Comparison of ENCODE assay signal across 9 cellular contexts in genomic region chr4:163492951-163493504, GRCh38. TPM values are rescaled to one million over a fixed set of nuclear protein-coding genes. Genes with fewer than 3 reads are reported as not detected.
DNase-seq lines count a peak whose midpoint lies in the region; ATAC-seq and TF ChIP-seq lines count a peak whose summit lies in the region.
"Had no signal": no experiment of that assay in that cellular context is flagged by ENCODE, and none has a peak within 500 bp of the region (broad histone marks: within the 10 kb centered on the region; RNA-seq: fewer than 3 reads in every experiment).

No MANE protein-coding gene starts in this region.

- peaks cover 25% of the 10 kb centered on the region for H3K4me1 Mint-ChIP-seq in T-helper 1 cell treated with Interleukin-12 subunit alpha and Interleukin-12 subunit beta and Interleukin-4 antibody, amounts not matched to agents 30 μg/mL and 1 μg/mL, for 36 hours (ENCODE audit: low read depth)
- peaks cover 30% of the 10 kb centered on the region for H3K4me1 Mint-ChIP-seq in activated naive CD8-positive, alpha-beta T cell treated with anti-CD3 and anti-CD28 coated beads, Interleukin-2, amount 50 U/mL, for 24 hours
- H3K4me1 Mint-ChIP-seq in neural progenitor cell, result peaks cover 9% of the 10 kb centered on the region

- no peak overlapping the region for H3K9ac ChIP-seq in neural progenitor cell

- peaks cover 3% of the 10 kb centered on the region for H3K36me3 Mint-ChIP-seq in T-helper 1 cell treated with Interleukin-12 subunit alpha and Interleukin-12 subunit beta and Interleukin-4 antibody, amounts not matched to agents 30 μg/mL and 1 μg/mL, for 36 hours (ENCODE audit: low read depth)
- peaks cover 17% of the 10 kb centered on the region for H3K36me3 Mint-ChIP-seq in activated naive CD8-positive, alpha-beta T cell treated with anti-CD3 and anti-CD28 coated beads, Interleukin-2, amount 50 U/mL, for 24 hours (ENCODE audit: low read depth)
- peaks cover 12% of the 10 kb centered on the region for H3K36me3 Mint-ChIP-seq in neural progenitor cell

- H3K27ac Mint-ChIP-seq in T-helper 1 cell treated with Interleukin-12 subunit alpha and Interleukin-12 subunit beta and Interleukin-4 antibody, amounts not matched to agents 30 μg/mL and 1 μg/mL, for 36 hours, result peak overlapping the region; percentile 98
- H3K27ac Mint-ChIP-seq in activated naive CD8-positive, alpha-beta T cell treated with anti-CD3 and anti-CD28 coated beads, Interleukin-2, amount 50 U/mL, for 24 hours, result peak overlapping the region; percentile 99
- H3K27ac Mint-ChIP-seq in neural progenitor cell, result peak overlapping the region; percentile 79

- DNase-seq in T-helper 1 cell (no peak), Kasumi-1 (lab: John Stamatoyannopoulos, UW) (peak; percentile 35 to 37), neural progenitor cell (ENCODE audit: low spot score) (no peak)
- no peak for DNase-seq in activated naive CD8-positive, alpha-beta T cell treated with anti-CD3 and anti-CD28 coated beads, Interleukin-2, amount 50 U/mL, for 24 hours
- no peak for DNase-seq in stimulated activated CD4-positive, alpha-beta T cell treated with anti-CD3 and anti-CD28 coated beads, Interleukin-1b, Interleukin-23, amount 100 ng/mL, for 48 hours
- DNase-seq: NCI-H2029 treated with DMSO at 0.1 percent for 48 hours had no signal

- H3K36me3 ChIP-seq in neural progenitor cell, result no peaks in the 10 kb centered on the region

- H3K27me3 ChIP-seq in neural progenitor cell, result no peaks in the 10 kb centered on the region

- no peaks in the 10 kb centered on the region for H4K20me1 ChIP-seq in neural progenitor cell (ENCODE audit: low read depth)

- no peak for TF ChIP-seq CTCF in neural progenitor cell (IDR thresholded peaks at IDR 0.05)

- peak overlapping the region; percentile 98 for H3K4me3 Mint-ChIP-seq in T-helper 1 cell treated with Interleukin-12 subunit alpha and Interleukin-12 subunit beta and Interleukin-4 antibody, amounts not matched to agents 30 μg/mL and 1 μg/mL, for 36 hours
- H3K4me3 Mint-ChIP-seq in activated naive CD8-positive, alpha-beta T cell treated with anti-CD3 and anti-CD28 coated beads, Interleukin-2, amount 50 U/mL, for 24 hours, result peak overlapping the region; percentile 92
- H3K4me3 Mint-ChIP-seq in neural progenitor cell, result peak overlapping the region; percentile 98

- no peaks in the 10 kb centered on the region for H3K9me3 ChIP-seq in neural progenitor cell (ENCODE audit: low read depth)

- H3K27ac ChIP-seq in neural progenitor cell, result no peak overlapping the region

- peaks cover 35% of the 10 kb centered on the region for H3K79me2 ChIP-seq in neural progenitor cell (ENCODE audit: low read depth)

- H3K4me1 ChIP-seq in neural progenitor cell, result peaks cover 8% of the 10 kb centered on the region

- no peak overlapping the region for H3K4me2 ChIP-seq in neural progenitor cell

- no peak for ATAC-seq in activated naive CD8-positive, alpha-beta T cell treated with anti-CD3 and anti-CD28 coated beads, Interleukin-2, amount 50 U/mL, for 24 hours
- ATAC-seq in HG03139 (IDR thresholded peaks at IDR 0.05; ENCODE audit: unreplicated experiment) (no peak), GM18505 (IDR thresholded peaks at IDR 0.05; ENCODE audit: unreplicated experiment) (no peak)

- no peaks in the 10 kb centered on the region for H3K9me3 Mint-ChIP-seq in T-helper 1 cell treated with Interleukin-12 subunit alpha and Interleukin-12 subunit beta and Interleukin-4 antibody, amounts not matched to agents 30 μg/mL and 1 μg/mL, for 36 hours
- H3K9me3 Mint-ChIP-seq in activated naive CD8-positive, alpha-beta T cell treated with anti-CD3 and anti-CD28 coated beads, Interleukin-2, amount 50 U/mL, for 24 hours, result no peaks in the 10 kb centered on the region
- peaks cover 4% of the 10 kb centered on the region for H3K9me3 Mint-ChIP-seq in neural progenitor cell

- no peak overlapping the region for H2AFZ ChIP-seq in neural progenitor cell (replicated peaks)

- TF ChIP-seq POLR2A in GM18505 (IDR thresholded peaks at IDR 0.05; ENCODE audit: borderline replicate concordance, extremely low read depth, insufficient read depth, insufficient read length), result no peak

- peaks cover 25% of the 10 kb centered on the region for H3K27me3 Mint-ChIP-seq in T-helper 1 cell treated with Interleukin-12 subunit alpha and Interleukin-12 subunit beta and Interleukin-4 antibody, amounts not matched to agents 30 μg/mL and 1 μg/mL, for 36 hours (ENCODE audit: low read depth)
- peaks cover 4% of the 10 kb centered on the region for H3K27me3 Mint-ChIP-seq in activated naive CD8-positive, alpha-beta T cell treated with anti-CD3 and anti-CD28 coated beads, Interleukin-2, amount 50 U/mL, for 24 hours
- H3K27me3 Mint-ChIP-seq in neural progenitor cell (ENCODE audit: insufficient read depth, low read depth), result no peaks in the 10 kb centered on the region

- H3K4me3 ChIP-seq in neural progenitor cell, result no peak overlapping the region

- H3F3A ChIP-seq in neural progenitor cell (ENCODE audit: low read depth), result peaks cover 20% of the 10 kb centered on the region

RNA-seq across cellular contexts. Expression of gene TMA16, which starts 1.5 kb away (rescaled TPM):
- total RNA-seq in neural progenitor cell (ENCODE audit: low replicate concordance), result 45.2 and 78.5 TPM in 2 replicates

RNA-seq across cellular contexts. Expression of gene TKTL2, which starts 19.5 kb away (rescaled TPM):
- 0.06 TPM in 1 of 2 replicates, not detected in the other for total RNA-seq in neural progenitor cell (ENCODE audit: low replicate concordance)

Comparison
In these comparisons a context has a peak if more than half of its experiments do, and no peak if none do; other contexts are left out.
1. DNase-seq: peak in Kasumi-1 (2 of 2); none in T-helper 1 cell (0 of 5), activated naive CD8-positive, alpha-beta T cell treated with anti-CD3 and anti-CD28 coated beads, Interleukin-2, amount 50 U/mL, for 24 hours (single experiment), neural progenitor cell (single experiment) and stimulated activated CD4-positive, alpha-beta T cell treated with anti-CD3 and anti-CD28 coated beads, Interleukin-1b, Interleukin-23, amount 100 ng/mL, for 48 hours (single experiment).
2. Peak in every context shown above with its lines, with median percentiles within 50 percentile points of each other: H3K27ac Mint-ChIP-seq and H3K4me3 Mint-ChIP-seq.